ENCODE assay signal across 7 cellular contexts in genomic region chr10:83698899-83699298, GRCh38.
"Had no signal": no experiment of that assay in that cellular context is flagged by ENCODE, and none has a peak within 500 bp of the region (broad histone marks: within the 10 kb centered on the region; RNA-seq: fewer than 3 reads in every experiment).

No MANE protein-coding gene starts in this region.

- ATAC-seq: K562 had no signal

- H3K9ac ChIP-seq: KMS-11 had no signal

- H3K27ac ChIP-seq: HL-60, KMS-11 had no signal

- DNase-seq: IMR-90, KBM-7, KG1 had no signal

- FAIRE-seq: HTR-8/SVneo, K562 had no signal

- H3K4me2 ChIP-seq: KMS-11 had no signal

- H3K4me3 ChIP-seq: K562 had no signal
